ENCODE assay signal across 1 cellular context in the genomic region with DNA sequence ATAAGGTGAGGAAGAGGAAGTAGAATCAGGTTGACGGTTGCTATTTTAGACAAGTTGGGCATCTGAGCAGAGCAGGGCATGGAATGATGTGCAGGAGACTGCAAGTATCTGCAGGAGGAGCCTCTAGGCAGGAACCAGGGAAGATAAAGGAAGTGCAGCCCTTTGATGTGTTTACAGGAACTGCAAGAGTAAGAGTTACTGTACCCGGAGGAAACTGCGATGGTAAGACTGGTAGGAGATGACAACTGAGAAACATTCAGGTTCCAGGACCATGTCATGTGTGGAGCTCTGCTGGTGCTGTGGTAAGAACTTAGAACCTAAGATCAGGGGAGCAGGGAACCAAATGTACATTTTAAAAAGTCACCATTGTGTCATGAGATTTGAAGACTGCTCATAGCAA.
TF ChIP-seq lines count a peak whose summit lies in the region.

No MANE protein-coding gene starts in this region.

TF ChIP-seq in neural cell, 6 proteins besides CTCF, POLR2A, EP300 and RAD21 (continued from another document):
- TF ChIP-seq, protein P1, sequence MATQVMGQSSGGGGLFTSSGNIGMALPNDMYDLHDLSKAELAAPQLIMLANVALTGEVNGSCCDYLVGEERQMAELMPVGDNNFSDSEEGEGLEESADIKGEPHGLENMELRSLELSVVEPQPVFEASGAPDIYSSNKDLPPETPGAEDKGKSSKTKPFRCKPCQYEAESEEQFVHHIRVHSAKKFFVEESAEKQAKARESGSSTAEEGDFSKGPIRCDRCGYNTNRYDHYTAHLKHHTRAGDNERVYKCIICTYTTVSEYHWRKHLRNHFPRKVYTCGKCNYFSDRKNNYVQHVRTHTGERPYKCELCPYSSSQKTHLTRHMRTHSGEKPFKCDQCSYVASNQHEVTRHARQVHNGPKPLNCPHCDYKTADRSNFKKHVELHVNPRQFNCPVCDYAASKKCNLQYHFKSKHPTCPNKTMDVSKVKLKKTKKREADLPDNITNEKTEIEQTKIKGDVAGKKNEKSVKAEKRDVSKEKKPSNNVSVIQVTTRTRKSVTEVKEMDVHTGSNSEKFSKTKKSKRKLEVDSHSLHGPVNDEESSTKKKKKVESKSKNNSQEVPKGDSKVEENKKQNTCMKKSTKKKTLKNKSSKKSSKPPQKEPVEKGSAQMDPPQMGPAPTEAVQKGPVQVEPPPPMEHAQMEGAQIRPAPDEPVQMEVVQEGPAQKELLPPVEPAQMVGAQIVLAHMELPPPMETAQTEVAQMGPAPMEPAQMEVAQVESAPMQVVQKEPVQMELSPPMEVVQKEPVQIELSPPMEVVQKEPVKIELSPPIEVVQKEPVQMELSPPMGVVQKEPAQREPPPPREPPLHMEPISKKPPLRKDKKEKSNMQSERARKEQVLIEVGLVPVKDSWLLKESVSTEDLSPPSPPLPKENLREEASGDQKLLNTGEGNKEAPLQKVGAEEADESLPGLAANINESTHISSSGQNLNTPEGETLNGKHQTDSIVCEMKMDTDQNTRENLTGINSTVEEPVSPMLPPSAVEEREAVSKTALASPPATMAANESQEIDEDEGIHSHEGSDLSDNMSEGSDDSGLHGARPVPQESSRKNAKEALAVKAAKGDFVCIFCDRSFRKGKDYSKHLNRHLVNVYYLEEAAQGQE (IDR thresholded peaks at IDR 0.05; ENCODE audit: borderline replicate concordance) = no peak
TF ChIP-seq in neural cell: peak in this region for 0.
